ENCODE assay signal across 18 cellular contexts in the genomic region with DNA sequence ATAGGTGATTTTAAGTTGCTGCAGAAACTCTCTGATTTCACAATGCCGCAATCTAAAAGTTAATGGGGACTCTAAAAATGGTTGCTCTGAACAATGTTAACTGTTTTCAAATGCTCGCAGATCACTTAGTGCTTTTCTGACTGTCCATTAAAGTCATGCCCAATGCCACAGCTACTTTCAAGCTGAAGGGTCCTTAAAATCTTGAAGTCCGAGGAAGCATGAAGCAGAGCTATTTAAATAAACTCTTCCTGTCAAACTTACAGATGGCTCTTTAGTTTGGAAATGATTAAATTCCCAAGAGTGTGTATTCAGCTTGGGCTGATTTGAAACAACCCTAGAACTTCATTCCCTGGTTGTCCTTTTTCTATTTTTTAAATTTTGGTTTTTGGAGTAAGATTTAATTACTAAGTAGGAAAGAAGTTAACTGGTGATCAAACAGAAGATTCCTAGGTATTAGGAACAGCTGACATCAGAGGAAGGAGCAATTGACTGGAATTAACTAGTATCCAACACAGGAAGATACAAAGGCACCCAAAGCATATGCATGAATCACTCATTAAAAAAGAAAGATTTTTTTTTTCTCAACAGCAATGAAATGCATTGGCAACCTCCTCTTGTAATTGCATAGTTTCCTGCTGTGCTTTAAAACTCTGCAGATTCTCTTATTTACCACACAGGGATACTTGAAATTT.
DNase-seq lines count a peak whose midpoint lies in the region; ATAC-seq and TF ChIP-seq lines count a peak whose summit lies in the region.
"Had no signal": no experiment of that assay in that cellular context is flagged by ENCODE, and none has a peak within 500 bp of the region (broad histone marks: within the 10 kb centered on the region; RNA-seq: fewer than 3 reads in every experiment).

No MANE protein-coding gene starts in this region.

- H3K27me3 ChIP-seq in PC-3 (ENCODE audit: low read length) (no peaks in the 10 kb centered on the region), osteoblast (ENCODE audit: insufficient read depth, low read length) (no peaks in the 10 kb centered on the region)
- H3K27me3 ChIP-seq: MG63, tibial nerve had no signal

- DNase-seq in DMS79 treated with DMSO at 0.1 percent for 48 hours (lab: John Stamatoyannopoulos, UW) (peak; percentile 88), PC-3 (peak; percentile 77), dedifferentiated amniotic fluid mesenchymal stem cell (ENCODE audit: extremely low spot score) (peak; percentile 65), osteoblast (ENCODE audit: insufficient read length, low spot score, missing footprints) (peak; percentile 49), superior temporal gyrus (ENCODE audit: extremely low spot score) (no peak), NCI-H2227 treated with DMSO at 0.1 percent for 48 hours (lab: John Stamatoyannopoulos, UW) (no peak)
- no peak for DNase-seq in stimulated activated CD4-positive, alpha-beta T cell treated with anti-CD3 and anti-CD28 coated beads, Interleukin-4, amount 100 ng/mL, for 24 hours
- DNase-seq: activated CD4-positive, alpha-beta T cell treated with anti-CD3 and anti-CD28 coated beads, Interleukin-2, amount 10 ng/mL, durations not matched to agents 24 days and 14 days; activated naive CD4-positive, alpha-beta T cell treated with anti-CD3 and anti-CD28 coated beads for 36 hours; CD4-positive, CD25-positive, alpha-beta regulatory T cell; effector memory CD4-positive, alpha-beta T cell; H7; MG63; NCI-H2081; SHP77 treated with DMSO at 0.1 percent for 48 hours had no signal

- peak overlapping the region; percentile 0; the same call in 1 of the 2 replicates for H2AFZ ChIP-seq in PC-3 (ENCODE audit: low read length)
- no peak overlapping the region for H2AFZ ChIP-seq in osteoblast (ENCODE audit: low read length)

- peaks cover 44% of the 10 kb centered on the region for H3K79me2 ChIP-seq in PC-3 (ENCODE audit: low read length)
- peaks cover 46% of the 10 kb centered on the region for H3K79me2 ChIP-seq in osteoblast (ENCODE audit: insufficient read depth, low read length)

- H3K4me3 ChIP-seq in PC-3 (ENCODE audit: low read length) (no peak overlapping the region), osteoblast (ENCODE audit: insufficient read depth, low read length) (no peak overlapping the region)
- H3K4me3 ChIP-seq: MG63, tibial nerve had no signal

- H3K36me3 ChIP-seq in PC-3 (ENCODE audit: low read depth, low read length) (peaks cover 75% of the 10 kb centered on the region), osteoblast (ENCODE audit: insufficient read depth, low read length) (peaks cover 40% of the 10 kb centered on the region)
- H3K36me3 ChIP-seq: MG63 had no signal

- BruUV-seq in PC-3 (replicated peaks; lab: Mats Ljungman, UMichigan) = TSS peak; percentile 9

- TF ChIP-seq CTCF in PC-3 (conservative IDR thresholded peaks at IDR 0.05; ENCODE audit: low read depth, low read length) (no peak), osteoblast (IDR thresholded peaks at IDR 0.05; ENCODE audit: extremely low read depth, low read depth, low read length) (no peak)

- peak overlapping the region; percentile 31 for H3K27ac ChIP-seq in PC-3 (ENCODE audit: low read length)
- peak overlapping the region; percentile 80 for H3K27ac ChIP-seq in osteoblast (ENCODE audit: low read depth, low read length)
- H3K27ac ChIP-seq: tibial nerve had no signal

- no peak overlapping the region for H3K4me2 ChIP-seq in PC-3 (ENCODE audit: low read length)
- H3K4me2 ChIP-seq in osteoblast (ENCODE audit: insufficient read depth, low read length) = peak overlapping the region; percentile 14

- H3F3A ChIP-seq in PC-3 (ENCODE audit: low read length, unreplicated experiment) = no peaks in the 10 kb centered on the region

- H4K20me1 ChIP-seq in PC-3 (ENCODE audit: low read length) (no peaks in the 10 kb centered on the region), osteoblast (ENCODE audit: insufficient read depth, low read length) (no peaks in the 10 kb centered on the region)

- ATAC-seq in PC-3 (peak; percentile 79), HG02981 (IDR thresholded peaks at IDR 0.05; ENCODE audit: unreplicated experiment) (no peak)
- ATAC-seq: stimulated activated effector memory CD8-positive, alpha-beta T cell treated with anti-CD3 and anti-CD28 coated beads, Interleukin-12 subunit alpha, Interleukin-12 subunit beta, amount 100 ng/mL, for 72 hours had no signal

- no peaks in the 10 kb centered on the region for H3K9me3 ChIP-seq in PC-3 (ENCODE audit: low read length)
- no peaks in the 10 kb centered on the region for H3K9me3 ChIP-seq in osteoblast (ENCODE audit: low read depth, low read length)
- H3K9me3 ChIP-seq: MG63, tibial nerve had no signal

- no peaks in the 10 kb centered on the region for H3K9me2 ChIP-seq in PC-3 (replicated peaks; ENCODE audit: low read length)

- POLR2A ChIA-PET in PC-3 (lab: Charles Lee; ENCODE audit: unreplicated experiment) = no interaction called here

- peaks cover 18% of the 10 kb centered on the region for H3K4me1 ChIP-seq in PC-3 (ENCODE audit: insufficient read depth, low read length)
- peaks cover 43% of the 10 kb centered on the region for H3K4me1 ChIP-seq in osteoblast (ENCODE audit: insufficient read depth, low read length)

- CTCF ChIA-PET in PC-3 (lab: Charles Lee) = interaction anchor here (0.8 kb wide), 1 partner anchor 36 kb away, joined by 3 read pairs; no protein-coding TSS in a partner anchor

- intact Hi-C loops in PC-3 (cut with micrococcal nuclease) = loop anchor here (1.0 kb wide), 2 partner anchors 12 to 35 kb away; no protein-coding TSS in a partner anchor

- peak overlapping the region; percentile 3 for H3K9ac ChIP-seq in PC-3 (ENCODE audit: low read length)

Comparison
In these comparisons a context has a peak if more than half of its experiments do, and no peak if none do; other contexts are left out.
1. DNase-seq: peak in DMS79 treated with DMSO at 0.1 percent for 48 hours (single experiment), PC-3 (single experiment), dedifferentiated amniotic fluid mesenchymal stem cell (single experiment) and osteoblast (single experiment); none in stimulated activated CD4-positive, alpha-beta T cell treated with anti-CD3 and anti-CD28 coated beads, Interleukin-4, amount 100 ng/mL, for 24 hours (single experiment), superior temporal gyrus (single experiment) and NCI-H2227 treated with DMSO at 0.1 percent for 48 hours (single experiment).